In genomic region chr14:104184911-104185499, GRCh38 we compare ENCODE assay signal across 15 cellular contexts. TPM values are rescaled to one million over a fixed set of nuclear protein-coding genes. Genes with fewer than 3 reads are reported as not detected.
DNase-seq lines count a peak whose midpoint lies in the region; ATAC-seq, FAIRE-seq and TF ChIP-seq lines count a peak whose summit lies in the region.
"Had no signal": no experiment of that assay in that cellular context is flagged by ENCODE, and none has a peak within 500 bp of the region (broad histone marks: within the 10 kb centered on the region; RNA-seq: fewer than 3 reads in every experiment).

No MANE protein-coding gene starts in this region.

- H3K27me3 ChIP-seq in PC-3 (ENCODE audit: low read length) = no peaks in the 10 kb centered on the region; the same call in 1 of the 2 replicates
- no peaks in the 10 kb centered on the region for H3K27me3 ChIP-seq in hepatocyte
- no peaks in the 10 kb centered on the region for H3K27me3 ChIP-seq in small intestine (ENCODE audit: control insufficient read depth in 2 of 2, insufficient read depth in 2 of 2, low read length in 2 of 2)
- H3K27me3 ChIP-seq: testis had no signal

- peak; percentile 72 for ATAC-seq in PC-3
- ATAC-seq in GM19351 (IDR thresholded peaks at IDR 0.05; ENCODE audit: unreplicated experiment) = no peak

- CTCF ChIA-PET in PC-3 (lab: Charles Lee) = no interaction called here

- POLR2A ChIA-PET in PC-3 (lab: Charles Lee; ENCODE audit: unreplicated experiment) = no interaction called here

- BruUV-seq in PC-3 (replicated peaks; lab: Mats Ljungman, UMichigan) = no TSS peak

- H3K4me3 ChIP-seq in PC-3 (ENCODE audit: low read length) = no peak overlapping the region
- no peak overlapping the region for H3K4me3 ChIP-seq in hepatocyte
- no peak overlapping the region for H3K4me3 ChIP-seq in small intestine (ENCODE audit: low read depth in 1 of 2, low read length in 2 of 2)
- H3K4me3 ChIP-seq: coronary artery, testis had no signal

- H2AFZ ChIP-seq in PC-3 (ENCODE audit: low read length) = no peak overlapping the region
- no peak overlapping the region for H2AFZ ChIP-seq in hepatocyte

- peaks cover 3% of the 10 kb centered on the region; the same call in 1 of the 2 replicates for H3K4me1 ChIP-seq in PC-3 (ENCODE audit: insufficient read depth, low read length)
- H3K4me1 ChIP-seq in hepatocyte (ENCODE audit: insufficient read depth) = no peaks in the 10 kb centered on the region
- no peaks in the 10 kb centered on the region for H3K4me1 ChIP-seq in small intestine (ENCODE audit: control insufficient read depth in 2 of 2, insufficient read depth in 1 of 2, low read depth in 1 of 2, low read length in 1 of 2)
- H3K4me1 ChIP-seq: testis had no signal

- H3K9ac ChIP-seq in PC-3 (ENCODE audit: low read length) = no peak overlapping the region

- H4K20me1 ChIP-seq in PC-3 (ENCODE audit: low read length) = no peaks in the 10 kb centered on the region
- no peaks in the 10 kb centered on the region for H4K20me1 ChIP-seq in hepatocyte (ENCODE audit: insufficient read depth, poor library complexity, severe bottlenecking)

- H3K36me3 ChIP-seq in PC-3 (ENCODE audit: low read depth, low read length) (no peaks in the 10 kb centered on the region), hepatocyte (replicated peaks; ENCODE audit: insufficient read depth, low read depth) (no peaks in the 10 kb centered on the region), small intestine (ENCODE audit: control insufficient read depth in 2 of 2, insufficient read depth in 2 of 2, low read length in 2 of 2) (no peaks in the 10 kb centered on the region)

- no peak for FAIRE-seq in small intestine (lab: Jason Lieb, UNC)

- H3K9me3 ChIP-seq in PC-3 (ENCODE audit: low read length) (no peaks in the 10 kb centered on the region), hepatocyte (ENCODE audit: low read depth) (no peaks in the 10 kb centered on the region), small intestine (ENCODE audit: control insufficient read depth, low read depth) (no peaks in the 10 kb centered on the region)
- H3K9me3 ChIP-seq: testis had no signal

- no peaks in the 10 kb centered on the region for H3F3A ChIP-seq in PC-3 (ENCODE audit: low read length, unreplicated experiment)

- H3K79me2 ChIP-seq in PC-3 (ENCODE audit: low read length) (no peaks in the 10 kb centered on the region), hepatocyte (no peaks in the 10 kb centered on the region)

- no peak for TF ChIP-seq CTCF in PC-3 (conservative IDR thresholded peaks at IDR 0.05; ENCODE audit: low read depth, low read length)
- no peak for TF ChIP-seq CTCF in hepatocyte (IDR thresholded peaks at IDR 0.05; ENCODE audit: poor library complexity)

- H3K9me2 ChIP-seq in PC-3 (replicated peaks; ENCODE audit: low read length) (no peaks in the 10 kb centered on the region), hepatocyte (replicated peaks; ENCODE audit: insufficient read depth) (no peaks in the 10 kb centered on the region)

- H3K27ac ChIP-seq in PC-3 (ENCODE audit: low read length) (no peak overlapping the region), hepatocyte (no peak overlapping the region), small intestine (ENCODE audit: low read depth in 1 of 2, low read length in 1 of 2) (no peak overlapping the region)
- H3K27ac ChIP-seq: coronary artery, testis had no signal

- H3K4me2 ChIP-seq in PC-3 (ENCODE audit: low read length) = 0 out of 2 replicates have a peak overlapping the region, but pooled peaks have one; percentile 28
- H3K4me2 ChIP-seq in hepatocyte = no peak overlapping the region

- WGBS in hepatocyte (ENCODE audit: low lambda C conversion rate, missing lambda C conversion rate) = 53% methylated on average over 14 of the region's 20 CpGs
- 39 to 50% (median 48%) methylated on average over 19 to 20 of the region's 20 CpGs for WGBS in small intestine, 3 donors

- DNase-seq in NCI-H748 (lab: John Stamatoyannopoulos, UW; ENCODE audit: unreplicated experiment) (peak; percentile 17), NCI-H748 treated with DMSO at 0.1 percent for 48 hours (lab: John Stamatoyannopoulos, UW) (no peak), PC-3 (peak; percentile 58), hepatocyte (ENCODE audit: low spot score) (peak; percentile 52), small intestine (peak; percentile 8), SHP77 treated with DMSO at 0.1 percent for 48 hours (lab: John Stamatoyannopoulos, UW) (no peak), LoVo (ENCODE audit: low spot score) (no peak)
- DNase-seq: activated CD4-positive, alpha-beta memory T cell treated with anti-CD3 and anti-CD28 coated beads, Interleukin-2, amount 10 ng/mL, durations not matched to agents 7 days and 5 days; amygdala; DMS79; NCI-H1048; NCI-H774; testis had no signal

- intact Hi-C loops in PC-3 (cut with micrococcal nuclease) = no loop called here

RNA-seq across cellular contexts. Expression of gene KIF26A, which starts 46.6 kb away (rescaled TPM):
- 3.1 TPM in 2 replicates for total RNA-seq in PC-3 (2014; rRNA removed)
- 5.0 and 6.1 TPM in 2 replicates for total RNA-seq in hepatocyte
- 3.5 and 4.4 TPM in 2 replicates for polyA plus RNA-seq in hepatocyte
- 1 to 10 TPM in 1 of 3 donors, under 1 TPM in 1, not detected in 1; 0.27 to 4.8 TPM for polyA plus RNA-seq in small intestine

Comparison
In these comparisons a context has a peak if more than half of its experiments do, and no peak if none do; other contexts are left out.
1. DNase-seq: peak in NCI-H748 (single experiment), PC-3 (single experiment), hepatocyte (single experiment) and small intestine (single experiment); none in NCI-H748 treated with DMSO at 0.1 percent for 48 hours (single experiment), SHP77 treated with DMSO at 0.1 percent for 48 hours (single experiment) and LoVo (single experiment).